In the genomic region with DNA sequence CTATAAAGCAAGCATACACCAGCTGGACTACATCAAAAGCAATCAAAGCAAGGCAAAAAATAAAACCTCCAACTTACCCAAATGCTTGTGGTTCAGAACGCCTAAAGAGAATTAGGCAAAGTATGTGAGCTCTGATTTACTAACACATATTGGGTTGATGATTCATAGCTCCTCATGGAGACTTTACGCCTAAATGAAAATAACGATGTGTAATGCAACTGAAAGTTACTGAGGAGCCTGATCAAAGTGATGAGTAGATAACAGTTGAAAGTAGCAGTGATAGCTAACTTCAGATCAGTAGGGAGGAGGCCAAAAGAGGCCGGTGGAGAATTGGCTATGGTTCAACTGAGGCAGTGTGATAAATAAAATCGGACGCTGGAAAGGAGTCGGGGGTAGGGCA, we compare ENCODE assay signal across 10 cellular contexts.
DNase-seq lines count a peak whose midpoint lies in the region; ATAC-seq and TF ChIP-seq lines count a peak whose summit lies in the region.
"Had no signal": no experiment of that assay in that cellular context is flagged by ENCODE, and none has a peak within 500 bp of the region (broad histone marks: within the 10 kb centered on the region; RNA-seq: fewer than 3 reads in every experiment).

No MANE protein-coding gene starts in this region.

- H3K4me1 ChIP-seq in A673 (ENCODE audit: insufficient read depth, low read length, poor library complexity, severe bottlenecking) = no peaks in the 10 kb centered on the region
- H3K4me1 ChIP-seq in GM23248 (ENCODE audit: insufficient read depth) = no peaks in the 10 kb centered on the region

- no peak overlapping the region for H3K4me2 ChIP-seq in GM23248 (ENCODE audit: unreplicated experiment)

- H3K36me3 Mint-ChIP-seq in activated naive CD8-positive, alpha-beta T cell treated with anti-CD3 and anti-CD28 coated beads for 36 hours = peaks cover 5% of the 10 kb centered on the region
- H3K36me3 Mint-ChIP-seq in activated T-helper 2 cell treated with anti-CD3 and anti-CD28 coated beads, Interferon-gamma antibody, Interleukin-2, Interleukin-4, amounts not matched to agents 10 μg/mL and 5 μg/mL and 100 μg/mL, durations not matched to agents 14 hours and 24 hours and 36 hours (ENCODE audit: low read depth) = no peaks in the 10 kb centered on the region

- H3K9me3 Mint-ChIP-seq in activated naive CD8-positive, alpha-beta T cell treated with anti-CD3 and anti-CD28 coated beads for 36 hours = no peaks in the 10 kb centered on the region
- H3K9me3 Mint-ChIP-seq in activated T-helper 2 cell treated with anti-CD3 and anti-CD28 coated beads, Interferon-gamma antibody, Interleukin-2, Interleukin-4, amounts not matched to agents 10 μg/mL and 5 μg/mL and 100 μg/mL, durations not matched to agents 14 hours and 24 hours and 36 hours = no peaks in the 10 kb centered on the region

- no peaks in the 10 kb centered on the region for H4K20me1 ChIP-seq in GM23248 (ENCODE audit: insufficient read depth)

- no peak for TF ChIP-seq CTCF in A673 (conservative IDR thresholded peaks at IDR 0.05; ENCODE audit: low read depth, low read length)

- H3K4me3 ChIP-seq in A673 (ENCODE audit: low read depth, low read length, poor library complexity, severe bottlenecking) = no peak overlapping the region
- H3K4me3 ChIP-seq in GM23248 = no peak overlapping the region

- H3K79me2 ChIP-seq in GM23248 (ENCODE audit: insufficient read depth) = no peaks in the 10 kb centered on the region

- POLR2A ChIA-PET in A673 (lab: Charles Lee; ENCODE audit: low non-redundant PET) = no interaction called here

- H3K36me3 ChIP-seq in A673 (ENCODE audit: insufficient read depth, low read length, poor library complexity, severe bottlenecking) = no peaks in the 10 kb centered on the region
- no peaks in the 10 kb centered on the region for H3K36me3 ChIP-seq in GM23248 (ENCODE audit: low read depth)
- H3K36me3 ChIP-seq: esophagus muscularis mucosa had no signal

- intact Hi-C loops in A673 (cut with micrococcal nuclease; ENCODE audit: unreplicated experiment) = no loop called here
- intact Hi-C loops in activated T-helper 2 cell treated with anti-CD3 and anti-CD28 coated beads, Interferon-gamma antibody, Interleukin-2, Interleukin-4, amounts not matched to agents 10 μg/mL and 5 μg/mL and 100 μg/mL, durations not matched to agents 14 hours and 24 hours and 36 hours (cut with micrococcal nuclease) = no loop called here

- no TSS peak for BruUV-seq in A673 (replicated peaks; lab: Mats Ljungman, UMichigan)

- DNase-seq in A673 (ENCODE audit: low spot score) (peak; percentile 29), GM23248 (peak; percentile 62), kidney glomerular epithelial cell (lab: John Stamatoyannopoulos, UW) (peak; percentile 28), NCI-H1694 treated with DMSO at 0.1 percent for 48 hours (lab: John Stamatoyannopoulos, UW) (no peak), NCI-H748 (lab: John Stamatoyannopoulos, UW; ENCODE audit: unreplicated experiment) (no peak)
- peak; percentile 6 for DNase-seq in activated naive CD8-positive, alpha-beta T cell treated with anti-CD3 and anti-CD28 coated beads for 36 hours
- no peak for DNase-seq in activated T-helper 2 cell treated with anti-CD3 and anti-CD28 coated beads, Interferon-gamma antibody, Interleukin-2, Interleukin-4, amounts not matched to agents 10 μg/mL and 5 μg/mL and 100 μg/mL, durations not matched to agents 14 hours and 24 hours and 36 hours (ENCODE audit: low spot score)
- DNase-seq: DMS 273 treated with DMSO at 0.1 percent for 48 hours had no signal

- H3K9me3 ChIP-seq in A673 (ENCODE audit: low read depth, low read length, poor library complexity, severe bottlenecking) (no peaks in the 10 kb centered on the region), GM23248 (ENCODE audit: low read depth) (no peaks in the 10 kb centered on the region)
- H3K9me3 ChIP-seq: esophagus muscularis mucosa had no signal

- H3K9me2 ChIP-seq in GM23248 (ENCODE audit: insufficient read depth) = no peaks in the 10 kb centered on the region

- H3K27me3 Mint-ChIP-seq in activated naive CD8-positive, alpha-beta T cell treated with anti-CD3 and anti-CD28 coated beads for 36 hours = no peaks in the 10 kb centered on the region
- H3K27me3 Mint-ChIP-seq in activated T-helper 2 cell treated with anti-CD3 and anti-CD28 coated beads, Interferon-gamma antibody, Interleukin-2, Interleukin-4, amounts not matched to agents 10 μg/mL and 5 μg/mL and 100 μg/mL, durations not matched to agents 14 hours and 24 hours and 36 hours (ENCODE audit: low read depth) = peaks cover 19% of the 10 kb centered on the region

- H3K4me3 Mint-ChIP-seq in activated naive CD8-positive, alpha-beta T cell treated with anti-CD3 and anti-CD28 coated beads for 36 hours = peak overlapping the region; percentile 9
- no peak overlapping the region for H3K4me3 Mint-ChIP-seq in activated T-helper 2 cell treated with anti-CD3 and anti-CD28 coated beads, Interferon-gamma antibody, Interleukin-2, Interleukin-4, amounts not matched to agents 10 μg/mL and 5 μg/mL and 100 μg/mL, durations not matched to agents 14 hours and 24 hours and 36 hours (ENCODE audit: low read depth)

- ATAC-seq in GM18502 (IDR thresholded peaks at IDR 0.05; ENCODE audit: poor library complexity, unreplicated experiment) = no peak

- in situ Hi-C loops in GM23248 (cut with MboI) = no loop called here

- CTCF ChIA-PET in A673 (lab: Charles Lee) = interaction anchor here (1.0 kb wide), 1 partner anchor 24 kb away, joined by 3 read pairs; no protein-coding TSS in a partner anchor

- H2AFZ ChIP-seq in GM23248 = no peak overlapping the region

- 44 to 56% methylated on average over 7 of the region's 7 CpGs for WGBS in GM23248 (ENCODE audit: low coverage in 1 of 2, low lambda C conversion rate in 2 of 2, missing lambda C conversion rate in 2 of 2), 2 experiments

- H3K27ac ChIP-seq in A673 (ENCODE audit: low read depth, low read length, poor library complexity, severe bottlenecking) (no peak overlapping the region), GM23248 (no peak overlapping the region)
- H3K27ac ChIP-seq: esophagus muscularis mucosa had no signal

- peaks cover 35% of the 10 kb centered on the region for H3K4me1 Mint-ChIP-seq in activated naive CD8-positive, alpha-beta T cell treated with anti-CD3 and anti-CD28 coated beads for 36 hours
- peaks cover 7% of the 10 kb centered on the region for H3K4me1 Mint-ChIP-seq in activated T-helper 2 cell treated with anti-CD3 and anti-CD28 coated beads, Interferon-gamma antibody, Interleukin-2, Interleukin-4, amounts not matched to agents 10 μg/mL and 5 μg/mL and 100 μg/mL, durations not matched to agents 14 hours and 24 hours and 36 hours (ENCODE audit: low read depth)

- peak overlapping the region; percentile 47 for H3K27ac Mint-ChIP-seq in activated naive CD8-positive, alpha-beta T cell treated with anti-CD3 and anti-CD28 coated beads for 36 hours
- H3K27ac Mint-ChIP-seq in activated T-helper 2 cell treated with anti-CD3 and anti-CD28 coated beads, Interferon-gamma antibody, Interleukin-2, Interleukin-4, amounts not matched to agents 10 μg/mL and 5 μg/mL and 100 μg/mL, durations not matched to agents 14 hours and 24 hours and 36 hours = no peak overlapping the region

- H3K27me3 ChIP-seq in A673 (replicated peaks; ENCODE audit: insufficient read depth, low read depth, low read length, poor library complexity) (no peaks in the 10 kb centered on the region), GM23248 (replicated peaks; ENCODE audit: insufficient read depth) (peaks cover 38% of the 10 kb centered on the region; the same call in 1 of the 2 replicates)
- H3K27me3 ChIP-seq: esophagus muscularis mucosa had no signal

- no peaks in the 10 kb centered on the region for H3F3A ChIP-seq in GM23248 (ENCODE audit: insufficient read depth)

- no peak overlapping the region for H3K9ac ChIP-seq in GM23248

Comparison
In these comparisons a context has a peak if more than half of its experiments do, and no peak if none do; other contexts are left out.
1. DNase-seq: peak in A673 (single experiment), GM23248 (single experiment), activated naive CD8-positive, alpha-beta T cell treated with anti-CD3 and anti-CD28 coated beads for 36 hours (single experiment) and kidney glomerular epithelial cell (single experiment); none in NCI-H1694 treated with DMSO at 0.1 percent for 48 hours (single experiment), activated T-helper 2 cell treated with anti-CD3 and anti-CD28 coated beads, Interferon-gamma antibody, Interleukin-2, Interleukin-4, amounts not matched to agents 10 μg/mL and 5 μg/mL and 100 μg/mL, durations not matched to agents 14 hours and 24 hours and 36 hours (single experiment) and NCI-H748 (single experiment).